Comparison of ENCODE assay signal across 17 cellular contexts in the genomic region with DNA sequence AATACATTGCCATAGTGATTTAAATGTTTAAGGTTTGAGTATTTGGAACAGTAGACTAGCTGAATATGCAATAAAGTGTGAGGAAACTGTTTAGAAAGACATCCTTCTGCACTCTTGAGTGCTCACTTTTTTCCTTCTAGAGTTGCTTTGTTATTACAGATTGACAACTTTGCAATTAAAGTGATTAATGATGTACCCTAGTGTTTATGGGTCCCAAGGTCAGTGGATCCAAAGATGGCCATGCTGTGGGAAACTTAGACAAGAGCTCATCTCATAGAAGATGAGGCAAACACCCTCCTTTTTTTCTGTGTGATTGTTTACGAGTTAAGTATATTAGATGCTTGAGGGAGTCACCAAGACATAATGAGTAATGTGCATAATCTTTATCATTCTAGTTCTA.
"Had no signal": no experiment of that assay in that cellular context is flagged by ENCODE, and none has a peak within 500 bp of the region (broad histone marks: within the 10 kb centered on the region; RNA-seq: fewer than 3 reads in every experiment).

No MANE protein-coding gene starts in this region.

- H3K9me3 ChIP-seq: mucosa of descending colon had no signal

- H3K27ac Mint-ChIP-seq: activated CD8-positive, alpha-beta T cell treated with anti-CD3 and anti-CD28 coated beads, Interleukin-2, amount 10 ng/mL, durations not matched to agents 7 days and 5 days; activated T-helper 1 cell treated with anti-CD3 and anti-CD28 coated beads, Interleukin-12 subunit alpha, Interleukin-12 subunit beta, Interleukin-2, Interleukin-4 antibody, amounts not matched to agents 30 ng/mL and 10 ng/mL and 1 ng/mL, durations not matched to agents 14 hours and 24 hours and 36 hours; naive thymus-derived CD8-positive, alpha-beta T cell; stimulated activated naive CD8-positive, alpha-beta T cell treated with anti-CD3 and anti-CD28 coated beads, Interleukin-15, Interleukin-2, amounts not matched to agents 100 ng/mL and 50 ng/mL, for 24 hours had no signal

- DNase-seq: activated CD4-positive, alpha-beta T cell treated with anti-CD3 and anti-CD28 coated beads for 48 hours; activated CD8-positive, alpha-beta memory T cell treated with anti-CD3 and anti-CD28 coated beads, Interleukin-2, amount 50 U/mL, for 48 hours; activated CD8-positive, alpha-beta T cell treated with anti-CD3 and anti-CD28 coated beads, Interleukin-2, amount 10 ng/mL, durations not matched to agents 7 days and 5 days; activated naive CD4-positive, alpha-beta T cell; central memory CD4-positive, alpha-beta T cell; cortex of kidney; erythroblast; glutamatergic neuron; immature natural killer cell; left cardiac atrium; mucosa of descending colon; naive thymus-derived CD8-positive, alpha-beta T cell; stimulated activated CD4-positive, alpha-beta T cell treated with anti-CD3 and anti-CD28 coated beads, Interleukin-4, amount 100 ng/mL, for 1 hour; stimulated activated CD8-positive, alpha-beta memory T cell treated with anti-CD3 and anti-CD28 coated beads, Interleukin-4, amount 100 ng/mL, for 48 hours; T1000 had no signal

- ATAC-seq: activated CD8-positive, alpha-beta T cell treated with anti-CD3 and anti-CD28 coated beads, Interleukin-2, amount 10 ng/mL, durations not matched to agents 7 days and 5 days; mucosa of descending colon; naive thymus-derived CD8-positive, alpha-beta T cell had no signal

- H3K9me3 Mint-ChIP-seq: activated T-helper 1 cell treated with anti-CD3 and anti-CD28 coated beads, Interleukin-12 subunit alpha, Interleukin-12 subunit beta, Interleukin-2, Interleukin-4 antibody, amounts not matched to agents 30 ng/mL and 10 ng/mL and 1 ng/mL, durations not matched to agents 14 hours and 24 hours and 36 hours; immature natural killer cell; naive thymus-derived CD8-positive, alpha-beta T cell; stimulated activated naive CD8-positive, alpha-beta T cell treated with anti-CD3 and anti-CD28 coated beads, Interleukin-15, Interleukin-2, amounts not matched to agents 100 ng/mL and 50 ng/mL, for 24 hours had no signal

- H3K4me3 ChIP-seq: mucosa of descending colon had no signal

- H3K4me3 Mint-ChIP-seq: activated CD8-positive, alpha-beta T cell treated with anti-CD3 and anti-CD28 coated beads, Interleukin-2, amount 10 ng/mL, durations not matched to agents 7 days and 5 days; activated T-helper 1 cell treated with anti-CD3 and anti-CD28 coated beads, Interleukin-12 subunit alpha, Interleukin-12 subunit beta, Interleukin-2, Interleukin-4 antibody, amounts not matched to agents 30 ng/mL and 10 ng/mL and 1 ng/mL, durations not matched to agents 14 hours and 24 hours and 36 hours; immature natural killer cell; naive thymus-derived CD8-positive, alpha-beta T cell; stimulated activated naive CD8-positive, alpha-beta T cell treated with anti-CD3 and anti-CD28 coated beads, Interleukin-15, Interleukin-2, amounts not matched to agents 100 ng/mL and 50 ng/mL, for 24 hours had no signal

- H3K27me3 Mint-ChIP-seq: naive thymus-derived CD8-positive, alpha-beta T cell; stimulated activated naive CD8-positive, alpha-beta T cell treated with anti-CD3 and anti-CD28 coated beads, Interleukin-15, Interleukin-2, amounts not matched to agents 100 ng/mL and 50 ng/mL, for 24 hours had no signal
